In genomic region chr2:119453972-119454593, GRCh38 we compare ENCODE assay signal across 17 cellular contexts. TPM values are rescaled to one million over a fixed set of nuclear protein-coding genes. Genes with fewer than 3 reads are reported as not detected.
A peak's percentile ranks its signal among the peaks of the same experiment; 100 is the strongest.
DNase-seq lines count a peak whose midpoint lies in the region; ATAC-seq and TF ChIP-seq lines count a peak whose summit lies in the region.
"Had no signal": no experiment of that assay in that cellular context is flagged by ENCODE, and none has a peak within 500 bp of the region (broad histone marks: within the 10 kb centered on the region; RNA-seq: fewer than 3 reads in every experiment).

No MANE protein-coding gene starts in this region.

- peak; percentile 9 for ATAC-seq in left lobe of liver

- TF ChIP-seq CTCF in thyroid gland (IDR thresholded peaks at IDR 0.05): no peak

- no peak overlapping the region for H3K4me3 ChIP-seq in thyroid gland (replicated peaks in 1 of 3)
- H3K4me3 ChIP-seq: HAP-1 had no signal

- intact Hi-C loops in thyroid gland (cut with DNase I): no loop called here

- DNase-seq in left lobe of liver (ENCODE audit: low spot score): no peak
- DNase-seq in retina: peak; percentile 23
- DNase-seq in thyroid gland: peak; percentile 58 to 59
- DNase-seq in NCI-H2081 treated with DMSO at 0.1 percent for 48 hours (lab: John Stamatoyannopoulos, UW): no peak
- DNase-seq in NCI-H1694 treated with DMSO at 0.1 percent for 48 hours (lab: John Stamatoyannopoulos, UW): no peak
- no peak for DNase-seq in SHP77 (lab: John Stamatoyannopoulos, UW)
- DNase-seq: C1 segment of cervical spinal cord; Calu3; CD4-positive, alpha-beta memory T cell; COR-L47; DMS53; DMS79 treated with DMSO at 0.1 percent for 48 hours; GF-D8; GOT3; HFFc6 had no signal

- peaks cover 0 to 10% of the 10 kb centered on the region in 2 donors for H3K4me1 ChIP-seq in thyroid gland
- H3K4me1 ChIP-seq: HAP-1 had no signal

- no peak for TF ChIP-seq POLR2A in thyroid gland (IDR thresholded peaks at IDR 0.05)

- no peaks in the 10 kb centered on the region for H3K36me3 ChIP-seq in thyroid gland
- H3K36me3 ChIP-seq: HAP-1 had no signal

- 37 to 43% methylated on average over 12 of the region's 12 CpGs for WGBS in thyroid gland, 2 donors

- no peaks in the 10 kb centered on the region for H3K27me3 ChIP-seq in thyroid gland

- H3K9me3 ChIP-seq in thyroid gland: no peaks in the 10 kb centered on the region
- H3K9me3 ChIP-seq: HAP-1 had no signal

- H3K27ac ChIP-seq in thyroid gland: peak overlapping the region in 2 of 3 donors; percentile 35 to 36

RNA-seq across cellular contexts. Expression of gene TMEM37, which starts 22.4 kb away (rescaled TPM):
- total RNA-seq in left lobe of liver (85.7 TPM), thyroid gland (10 to 100 TPM; 34.4 to 50.2 (median 43.1) TPM)
- total RNA-seq: Daoy, HFFc6 had no signal

Comparison
In these comparisons a context has a peak if more than half of its experiments do, and no peak if none do; other contexts are left out.
1. DNase-seq: peak in retina (single experiment) and thyroid gland (2 of 2); none in left lobe of liver (single experiment), NCI-H2081 treated with DMSO at 0.1 percent for 48 hours (single experiment), NCI-H1694 treated with DMSO at 0.1 percent for 48 hours (single experiment) and SHP77 (0 of 2).